ENCODE assay signal across 25 cellular contexts in genomic region chr20:57008217-57008616, GRCh38.
DNase-seq lines count a peak whose midpoint lies in the region; ATAC-seq, FAIRE-seq and TF ChIP-seq lines count a peak whose summit lies in the region.
"Had no signal": no experiment of that assay in that cellular context is flagged by ENCODE, and none has a peak within 500 bp of the region (broad histone marks: within the 10 kb centered on the region; RNA-seq: fewer than 3 reads in every experiment).

No MANE protein-coding gene starts in this region.

- intact Hi-C loops in heart right ventricle (cut with DNase I) = no loop called here
- intact Hi-C loops in CD8-positive, alpha-beta T cell (cut with DNase I, micrococcal nuclease) = no loop called here

- WGBS in heart right ventricle, 2 donors = 24 to 41% methylated on average over 3 of the region's 3 CpGs

- H3K36me3 ChIP-seq in heart right ventricle = no peaks in the 10 kb centered on the region
- no peaks in the 10 kb centered on the region for H3K36me3 ChIP-seq in CD8-positive, alpha-beta T cell (ENCODE audit: insufficient read depth, low read length)
- H3K36me3 ChIP-seq: gastrocnemius medialis, tibial nerve had no signal

- H3K27ac Mint-ChIP-seq in mesothelial cell of epicardium = peak overlapping the region; percentile 80
- no peak overlapping the region for H3K27ac Mint-ChIP-seq in CD8-positive, alpha-beta T cell
- H3K27ac Mint-ChIP-seq: activated B cell treated with CpG ODN at 0.5 μM for 24 hours; activated CD8-positive, alpha-beta T cell treated with anti-CD3 and anti-CD28 coated beads for 36 hours; activated naive CD4-positive, alpha-beta T cell treated with anti-CD3 and anti-CD28 coated beads, Interleukin-2, amount 50 U/mL, for 72 hours; brain had no signal

- no peaks in the 10 kb centered on the region for H3K36me3 Mint-ChIP-seq in mesothelial cell of epicardium
- no peaks in the 10 kb centered on the region for H3K36me3 Mint-ChIP-seq in CD8-positive, alpha-beta T cell
- H3K36me3 Mint-ChIP-seq: activated naive CD4-positive, alpha-beta T cell treated with anti-CD3 and anti-CD28 coated beads, Interleukin-2, amount 50 U/mL, for 72 hours; brain had no signal

- H3K27me3 Mint-ChIP-seq in mesothelial cell of epicardium (ENCODE audit: low read depth) = no peaks in the 10 kb centered on the region
- H3K27me3 Mint-ChIP-seq in CD8-positive, alpha-beta T cell (ENCODE audit: low read depth) = peaks cover 24% of the 10 kb centered on the region

- H3K9me3 Mint-ChIP-seq in mesothelial cell of epicardium = no peaks in the 10 kb centered on the region
- no peaks in the 10 kb centered on the region for H3K9me3 Mint-ChIP-seq in CD8-positive, alpha-beta T cell
- H3K9me3 Mint-ChIP-seq: activated B cell treated with CpG ODN at 0.5 μM for 24 hours; activated CD8-positive, alpha-beta T cell treated with anti-CD3 and anti-CD28 coated beads for 36 hours; activated naive CD4-positive, alpha-beta T cell treated with anti-CD3 and anti-CD28 coated beads, Interleukin-2, amount 50 U/mL, for 72 hours; activated T-cell treated with anti-CD3 and anti-CD28 coated beads, Interleukin-2, amount 50 U/mL, for 4 hours had no signal

- H3K4me3 ChIP-seq in heart right ventricle = no peak overlapping the region
- no peak overlapping the region for H3K4me3 ChIP-seq in CD8-positive, alpha-beta T cell (ENCODE audit: low read depth, low read length)
- H3K4me3 ChIP-seq: gastrocnemius medialis, tibial nerve had no signal

- peak; percentile 36 for DNase-seq in AG08395 (ENCODE audit: low spot score)
- peak; percentile 53 for DNase-seq in HTR-8/SVneo (ENCODE audit: insufficient read length, low spot score)
- peak; percentile 33 for DNase-seq in astrocyte of the hippocampus (ENCODE audit: low read depth, low spot score)
- DNase-seq in mesothelial cell of epicardium (ENCODE audit: low spot score in 2 of 2, unreplicated experiment in 2 of 2) = no peak
- no peak for DNase-seq in heart right ventricle
- DNase-seq in GM10248 (ENCODE audit: extremely low spot score) = no peak
- DNase-seq in DMS79 treated with DMSO at 0.1 percent for 48 hours (lab: John Stamatoyannopoulos, UW) = no peak
- no peak for DNase-seq in CD8-positive, alpha-beta T cell
- DNase-seq: activated B cell treated with CpG ODN at 0.5 μM for 24 hours; activated CD8-positive, alpha-beta T cell treated with anti-CD3 and anti-CD28 coated beads for 36 hours; activated T-cell treated with anti-CD3 and anti-CD28 coated beads, Interleukin-2, amount 50 U/mL, for 4 hours; Calu3; gastrocnemius medialis; GF-D8; left ventricle myocardium superior; MM.1S; NCI-H1694; SHP77; stimulated activated naive CD4-positive, alpha-beta T cell treated with Interleukin-2 at 50 U/mL for 16 hours had no signal

- H3K9me3 ChIP-seq in heart right ventricle = no peaks in the 10 kb centered on the region
- H3K9me3 ChIP-seq in CD8-positive, alpha-beta T cell (ENCODE audit: low read length) = no peaks in the 10 kb centered on the region
- H3K9me3 ChIP-seq: gastrocnemius medialis, tibial nerve had no signal

- no peak for ATAC-seq in heart right ventricle
- no peak for ATAC-seq in CD8-positive, alpha-beta T cell
- ATAC-seq: activated CD8-positive, alpha-beta T cell treated with anti-CD3 and anti-CD28 coated beads for 36 hours; activated T-cell treated with anti-CD3 and anti-CD28 coated beads, Interleukin-2, amount 50 U/mL, for 4 hours; gastrocnemius medialis; left ventricle myocardium superior; sciatic nerve had no signal

- CTCF ChIA-PET in GM10248 (lab: Yijun Ruan, JAX) = no interaction called here
- CTCF ChIA-PET in CD8-positive, alpha-beta T cell (lab: Charles Lee) = no interaction called here

- H3K4me1 ChIP-seq in heart right ventricle = no peaks in the 10 kb centered on the region
- H3K4me1 ChIP-seq in CD8-positive, alpha-beta T cell (ENCODE audit: insufficient read depth, low read length) = no peaks in the 10 kb centered on the region
- H3K4me1 ChIP-seq: gastrocnemius medialis, tibial nerve had no signal

- no peak for TF ChIP-seq CTCF in mesothelial cell of epicardium (IDR thresholded peaks at IDR 0.05; ENCODE audit: unreplicated experiment)
- no peak for TF ChIP-seq CTCF in heart right ventricle (IDR thresholded peaks at IDR 0.05)
- TF ChIP-seq CTCF in GM10248 (IDR thresholded peaks at IDR 0.05; ENCODE audit: control extremely low read depth, extremely low read depth, low read depth, missing control alignments) = no peak
- no peak for TF ChIP-seq CTCF in CD8-positive, alpha-beta T cell (IDR thresholded peaks at IDR 0.05)

- H3K4me1 Mint-ChIP-seq in mesothelial cell of epicardium = peaks cover 36% of the 10 kb centered on the region
- no peaks in the 10 kb centered on the region for H3K4me1 Mint-ChIP-seq in CD8-positive, alpha-beta T cell (ENCODE audit: low read depth)
- H3K4me1 Mint-ChIP-seq: brain had no signal

- H3K27ac ChIP-seq in heart right ventricle = no peak overlapping the region
- no peak overlapping the region for H3K27ac ChIP-seq in CD8-positive, alpha-beta T cell (ENCODE audit: low read depth, low read length)
- H3K27ac ChIP-seq: gastrocnemius medialis, tibial nerve had no signal

- H3K27me3 ChIP-seq in heart right ventricle = peaks cover 0 to 90% (median 72%) of the 10 kb centered on the region in 7 donors
- H3K27me3 ChIP-seq in CD8-positive, alpha-beta T cell (ENCODE audit: insufficient read depth, low read length) = no peaks in the 10 kb centered on the region

- peak; percentile 79 for FAIRE-seq in HTR-8/SVneo (lab: Jason Lieb, UNC)
- FAIRE-seq: endothelial cell of umbilical vein, GM12891 had no signal

- H3K4me3 Mint-ChIP-seq in mesothelial cell of epicardium = no peak overlapping the region
- no peak overlapping the region for H3K4me3 Mint-ChIP-seq in CD8-positive, alpha-beta T cell
- H3K4me3 Mint-ChIP-seq: activated B cell treated with CpG ODN at 0.5 μM for 24 hours; activated CD8-positive, alpha-beta T cell treated with anti-CD3 and anti-CD28 coated beads for 36 hours; activated T-cell treated with anti-CD3 and anti-CD28 coated beads, Interleukin-2, amount 50 U/mL, for 4 hours; brain had no signal

- POLR2A ChIA-PET in GM10248 (lab: Yijun Ruan, JAX) = no interaction called here
- POLR2A ChIA-PET in CD8-positive, alpha-beta T cell (lab: Charles Lee) = no interaction called here

Comparison
In these comparisons a context has a peak if more than half of its experiments do, and no peak if none do; other contexts are left out.
1. DNase-seq: peak in AG08395 (single experiment), HTR-8/SVneo (single experiment) and astrocyte of the hippocampus (single experiment); none in mesothelial cell of epicardium (0 of 2), heart right ventricle (0 of 2), GM10248 (single experiment), DMS79 treated with DMSO at 0.1 percent for 48 hours (single experiment) and CD8-positive, alpha-beta T cell (0 of 7).